ENCODE assay signal across 8 cellular contexts in genomic region chr11:65316311-65316978, GRCh38. TPM values are rescaled to one million over a fixed set of nuclear protein-coding genes. Genes with fewer than 3 reads are reported as not detected.
A peak's percentile ranks its signal among the peaks of the same experiment; 100 is the strongest.
DNase-seq lines count a peak whose midpoint lies in the region; ATAC-seq and TF ChIP-seq lines count a peak whose summit lies in the region.

No MANE protein-coding gene starts in this region.

- no peak for TF ChIP-seq CTCF in H9 (conservative IDR thresholded peaks at IDR 0.05)

- no peak overlapping the region for H3K23ac ChIP-seq in H9 (ENCODE audit: insufficient read length, low read depth, low read length)

- H3T11ph ChIP-seq in H9 (ENCODE audit: low read length), result no peak overlapping the region

- peak overlapping the region; percentile 12; the same call in 1 of the 2 replicates for H3K14ac ChIP-seq in H9 (ENCODE audit: insufficient read depth, low read length)

- H3K36me3 Mint-ChIP-seq in H9 (ENCODE audit: insufficient read depth in 1 of 3, low read depth in 3 of 3) (peaks cover 4 to 10% (median 10%) of the 10 kb centered on the region in 3 experiments; a peak in 6 of 7 replicates), T-helper 17 cell (ENCODE audit: low read depth) (no peaks in the 10 kb centered on the region)

- H3K23me2 ChIP-seq in H9 (ENCODE audit: insufficient read length, low read depth, low read length, poor library complexity, severe bottlenecking), result peaks cover 17% of the 10 kb centered on the region

- H3K9me3 Mint-ChIP-seq in H9, result no peaks in the 10 kb centered on the region

- intact Hi-C loops in Right ventricle myocardium superior (cut with DNase I), result no loop called here

- TF ChIP-seq POLR2A in GM18505 (IDR thresholded peaks at IDR 0.05; ENCODE audit: borderline replicate concordance, extremely low read depth, insufficient read depth, insufficient read length), result no peak

- no peak overlapping the region for H2BK12ac ChIP-seq in H9 (ENCODE audit: insufficient read length, low read depth, low read length)

- no peak overlapping the region for H3K27ac ChIP-seq in H9 (ENCODE audit: insufficient read length, low read depth, low read length)

- H4K5ac ChIP-seq in H9 (ENCODE audit: insufficient read length, low read depth, low read length), result no peak overlapping the region

- H3K27me3 ChIP-seq in H9 (ENCODE audit: insufficient read depth, low read length), result no peaks in the 10 kb centered on the region; the same call in 1 of the 2 replicates

- WGBS in H9 (ENCODE audit: extremely low coverage, insufficient read length, low lambda C conversion rate), result no CpG with 5 or more reads among the region's 18 CpGs

- H3K4ac ChIP-seq in H9 (ENCODE audit: low read depth, low read length), result no peak overlapping the region

- H3K4me3 ChIP-seq in skeletal muscle cell (ENCODE audit: low read depth, low read length), result peak overlapping the region; percentile 67

- peak overlapping the region in 2 of 3 experiments; percentile 68 to 94; a peak in 4 of 7 replicates for H3K27ac Mint-ChIP-seq in H9
- no peak overlapping the region for H3K27ac Mint-ChIP-seq in T-helper 17 cell

- H2AFZ ChIP-seq in H9 (ENCODE audit: low read length), result no peak overlapping the region

- no peak overlapping the region for H2BK20ac ChIP-seq in H9 (ENCODE audit: low read depth, low read length, poor library complexity, severe bottlenecking)

- no peak overlapping the region for H4K91ac ChIP-seq in H9 (ENCODE audit: insufficient read length, low read depth, low read length)

- no peak overlapping the region for H2AK5ac ChIP-seq in H9 (ENCODE audit: insufficient read length, low read length)

- H2BK120ac ChIP-seq in H9 (ENCODE audit: low read depth, low read length, poor library complexity, severe bottlenecking), result no peak overlapping the region

- no peak overlapping the region for H3K56ac ChIP-seq in H9 (ENCODE audit: insufficient read length, low read depth, low read length)

- H2BK5ac ChIP-seq in H9 (ENCODE audit: insufficient read length, low read length), result no peak overlapping the region

- H4K8ac ChIP-seq in H9 (replicated peaks; ENCODE audit: insufficient read length, low read depth, low read length), result no peak overlapping the region

- peaks cover 4% of the 10 kb centered on the region for H3K79me1 ChIP-seq in H9 (ENCODE audit: insufficient read depth, low read depth, low read length, poor library complexity, severe bottlenecking)

- H3K9me3 ChIP-seq in H9 (ENCODE audit: control insufficient read depth, low read depth, low read length) (no peaks in the 10 kb centered on the region), T-helper 17 cell (ENCODE audit: control insufficient read depth, low read length, poor library complexity, severe bottlenecking) (no peaks in the 10 kb centered on the region)

- H3K4me1 Mint-ChIP-seq in H9 (peaks cover 25 to 40% of the 10 kb centered on the region in 2 experiments), T-helper 17 cell (peaks cover 11% of the 10 kb centered on the region)

- ATAC-seq in T-helper 17 cell (no peak), Right ventricle myocardium superior (ENCODE audit: poor library complexity) (peak; percentile 19), GM18505 (IDR thresholded peaks at IDR 0.05; ENCODE audit: unreplicated experiment) (no peak)

- no peaks in the 10 kb centered on the region for H4K20me1 ChIP-seq in H9 (ENCODE audit: control insufficient read depth, insufficient read depth, insufficient read length)

- no peak overlapping the region for H3K9ac ChIP-seq in H9 (ENCODE audit: extremely low read depth, insufficient read length, low read length)

- H3K4me2 ChIP-seq in H9 (ENCODE audit: insufficient read depth, insufficient read length, low read length), result peak overlapping the region; percentile 45

- H2BK15ac ChIP-seq in H9 (ENCODE audit: low read depth, low read length), result no peak overlapping the region

- H3K4me1 ChIP-seq in H9 (ENCODE audit: insufficient read depth, low read length), result peaks cover 5% of the 10 kb centered on the region; the same call in 1 of the 2 replicates

- H3K27me3 Mint-ChIP-seq in H9 (ENCODE audit: low read depth) (peaks cover 27% of the 10 kb centered on the region), T-helper 17 cell (no peaks in the 10 kb centered on the region)

- H3K4me3 Mint-ChIP-seq in H9 (peak overlapping the region; percentile 77 to 88), T-helper 17 cell (peak overlapping the region; percentile 86)

- H3K18ac ChIP-seq in H9 (ENCODE audit: insufficient read length, low read depth, low read length), result peak overlapping the region; percentile 19

- DNase-seq in H9 (no peak), T-helper 17 cell (no peak), Right ventricle myocardium superior (peak; percentile 76), skeletal muscle cell (ENCODE audit: low read depth) (peak; percentile 98), NCI-H2107 treated with DMSO at 0.1 percent for 48 hours (lab: John Stamatoyannopoulos, UW; ENCODE audit: unreplicated experiment) (no peak), NCI-H1930 (lab: John Stamatoyannopoulos, UW) (no peak), hepatic stellate cell (ENCODE audit: low spot score) (no peak)

- no peaks in the 10 kb centered on the region for H3K79me2 ChIP-seq in H9 (ENCODE audit: insufficient read depth, low read length)

RNA-seq across cellular contexts. Expression of gene CDC42EP2, which starts 1.8 kb away (rescaled TPM):
- total RNA-seq in H9 (2021), result 10.9 and 11.9 TPM in 2 replicates
- total RNA-seq in T-helper 17 cell, result under 1 TPM in 1 of 2 donors, not detected in 1; 0.55 TPM
- total RNA-seq in Right ventricle myocardium superior, result 14.0 TPM

RNA-seq across cellular contexts. Expression of gene DPF2, which starts 17.2 kb away (rescaled TPM):
- total RNA-seq in H9 (2021), result 75.3 and 81.4 TPM in 2 replicates
- total RNA-seq in T-helper 17 cell, result 10 to 100 TPM; 49.1 to 62.6 TPM
- total RNA-seq in Right ventricle myocardium superior, result 49.3 TPM

RNA-seq across cellular contexts. Expression of gene TIGD3, which starts 38.1 kb away (rescaled TPM):
- 0.66 and 1.2 TPM in 2 replicates for total RNA-seq in H9 (2021)
- under 1 TPM; 0.21 to 0.45 TPM for total RNA-seq in T-helper 17 cell
- total RNA-seq in Right ventricle myocardium superior, result 1.0 TPM

RNA-seq across cellular contexts. Expression of gene POLA2, which starts 54.7 kb away (rescaled TPM):
- 37.7 and 41.5 TPM in 2 replicates for total RNA-seq in H9 (2021)
- 10 to 100 TPM; 13.0 to 15.4 TPM for total RNA-seq in T-helper 17 cell
- total RNA-seq in Right ventricle myocardium superior, result 4.9 TPM

Comparison
In these comparisons a context has a peak if more than half of its experiments do, and no peak if none do; other contexts are left out.
1. DNase-seq: peak in Right ventricle myocardium superior (single experiment) and skeletal muscle cell (single experiment); none in H9 (single experiment), T-helper 17 cell (0 of 3), NCI-H2107 treated with DMSO at 0.1 percent for 48 hours (single experiment), NCI-H1930 (0 of 2) and hepatic stellate cell (single experiment).